In genomic region chr14:105064721-105065143, GRCh38 we compare ENCODE assay signal across 8 cellular contexts. TPM values are rescaled to one million over a fixed set of nuclear protein-coding genes. Genes with fewer than 3 reads are reported as not detected.
A peak's percentile ranks its signal among the peaks of the same experiment; 100 is the strongest.
DNase-seq lines count a peak whose midpoint lies in the region; ATAC-seq and TF ChIP-seq lines count a peak whose summit lies in the region.

No MANE protein-coding gene starts in this region.

- peaks cover 0 to 4% of the 10 kb centered on the region in 2 donors for H3K4me1 ChIP-seq in thoracic aorta (ENCODE audit: control insufficient read depth in 1 of 2, low read depth in 2 of 2)

- CTCF ChIA-PET in activated CD4-positive, alpha-beta memory T cell treated with anti-CD3 and anti-CD28 coated beads for 36 hours (lab: Charles Lee), result interaction anchor here (0.6 to 12.1 kb wide), 6 partner anchors 18 to 416 kb away, joined by 3 to 179 read pairs (median 4); no protein-coding TSS in a partner anchor

- intact Hi-C loops in activated CD4-positive, alpha-beta T cell treated with anti-CD3 and anti-CD28 coated beads, Interleukin-2, amount 10 ng/mL, durations not matched to agents 24 days and 14 days (cut with micrococcal nuclease), result loop anchor here (1.0 to 10.0 kb wide), 3 partner anchors 43 to 428 kb away; partner anchors contain the start of genes CDCA4 and TEDC1
- intact Hi-C loops in activated CD4-positive, alpha-beta memory T cell treated with anti-CD3 and anti-CD28 coated beads for 36 hours (cut with micrococcal nuclease), result loop anchor here (1.0 to 2.0 kb wide), 3 partner anchors 38 to 426 kb away; partner anchors contain the start of gene TEDC1

- POLR2A ChIA-PET in activated CD4-positive, alpha-beta memory T cell treated with anti-CD3 and anti-CD28 coated beads for 36 hours (lab: Charles Lee), result interaction anchor here (1.1 to 2.2 kb wide), 6 partner anchors 9 to 228 kb away, joined by 3 to 16 read pairs (median 8); partner anchors contain the start of gene CDCA4

- TF ChIP-seq CTCF in thoracic aorta (IDR thresholded peaks at IDR 0.05), result no peak

- H3K27ac ChIP-seq in thoracic aorta, result peak overlapping the region in 1 of 2 donors; percentile 23

- H3K36me3 ChIP-seq in thoracic aorta, result no peaks in the 10 kb centered on the region

- peak overlapping the region; percentile 92 for H3K4me3 Mint-ChIP-seq in activated CD4-positive, alpha-beta T cell treated with anti-CD3 and anti-CD28 coated beads, Interleukin-2, amount 10 ng/mL, durations not matched to agents 24 days and 14 days
- H3K4me3 Mint-ChIP-seq in activated CD4-positive, alpha-beta memory T cell treated with anti-CD3 and anti-CD28 coated beads for 36 hours, result peak overlapping the region; percentile 94

- H3K27me3 ChIP-seq in thoracic aorta (replicated peaks; ENCODE audit: insufficient read depth), result no peaks in the 10 kb centered on the region

- DNase-seq in activated CD4-positive, alpha-beta T cell treated with anti-CD3 and anti-CD28 coated beads, Interleukin-2, amount 10 ng/mL, durations not matched to agents 24 days and 14 days, result peak; percentile 74
- DNase-seq in activated CD4-positive, alpha-beta T cell treated with anti-CD3 and anti-CD28 coated beads, Interleukin-2, amount 50 U/mL, for 4 hours, result no peak
- peak; percentile 72 for DNase-seq in activated CD4-positive, alpha-beta memory T cell treated with anti-CD3 and anti-CD28 coated beads for 36 hours
- peak; percentile 32 for DNase-seq in iris pigment epithelial cell (ENCODE audit: low read depth)
- no peak for DNase-seq in thoracic aorta (ENCODE audit: low spot score)
- DNase-seq in NCI-H1417 treated with DMSO at 0.1 percent for 48 hours (lab: John Stamatoyannopoulos, UW), result no peak
- no peak for DNase-seq in 8988T
- DNase-seq in DMS 273 (lab: John Stamatoyannopoulos, UW; ENCODE audit: unreplicated experiment), result no peak

- H3K36me3 Mint-ChIP-seq in activated CD4-positive, alpha-beta T cell treated with anti-CD3 and anti-CD28 coated beads, Interleukin-2, amount 10 ng/mL, durations not matched to agents 24 days and 14 days (ENCODE audit: low read depth), result peaks cover 10% of the 10 kb centered on the region
- peaks cover 19% of the 10 kb centered on the region for H3K36me3 Mint-ChIP-seq in activated CD4-positive, alpha-beta memory T cell treated with anti-CD3 and anti-CD28 coated beads for 36 hours

- ATAC-seq in thoracic aorta (ENCODE audit: insufficient number of reproducible peaks, low FRiP score, low read depth), result no peak

- peak overlapping the region; percentile 90 for H3K27ac Mint-ChIP-seq in activated CD4-positive, alpha-beta T cell treated with anti-CD3 and anti-CD28 coated beads, Interleukin-2, amount 10 ng/mL, durations not matched to agents 24 days and 14 days
- peak overlapping the region; percentile 86 for H3K27ac Mint-ChIP-seq in activated CD4-positive, alpha-beta memory T cell treated with anti-CD3 and anti-CD28 coated beads for 36 hours

- peaks cover 59% of the 10 kb centered on the region for H3K4me1 Mint-ChIP-seq in activated CD4-positive, alpha-beta T cell treated with anti-CD3 and anti-CD28 coated beads, Interleukin-2, amount 10 ng/mL, durations not matched to agents 24 days and 14 days
- H3K4me1 Mint-ChIP-seq in activated CD4-positive, alpha-beta memory T cell treated with anti-CD3 and anti-CD28 coated beads for 36 hours (ENCODE audit: low read depth), result peaks cover 70% of the 10 kb centered on the region

- H3K9me3 Mint-ChIP-seq in activated CD4-positive, alpha-beta T cell treated with anti-CD3 and anti-CD28 coated beads, Interleukin-2, amount 10 ng/mL, durations not matched to agents 24 days and 14 days, result no peaks in the 10 kb centered on the region
- no peaks in the 10 kb centered on the region for H3K9me3 Mint-ChIP-seq in activated CD4-positive, alpha-beta memory T cell treated with anti-CD3 and anti-CD28 coated beads for 36 hours

- H3K4me3 ChIP-seq in thoracic aorta, result peak overlapping the region; percentile 59

- H3K9me3 ChIP-seq in thoracic aorta, result no peaks in the 10 kb centered on the region

- no peaks in the 10 kb centered on the region for H3K27me3 Mint-ChIP-seq in activated CD4-positive, alpha-beta T cell treated with anti-CD3 and anti-CD28 coated beads, Interleukin-2, amount 10 ng/mL, durations not matched to agents 24 days and 14 days
- H3K27me3 Mint-ChIP-seq in activated CD4-positive, alpha-beta memory T cell treated with anti-CD3 and anti-CD28 coated beads for 36 hours, result no peaks in the 10 kb centered on the region

RNA-seq across cellular contexts. Expression of gene GPR132, which starts 0.5 kb away (rescaled TPM):
- 25.8 and 31.5 TPM in 2 replicates for total RNA-seq in activated CD4-positive, alpha-beta T cell treated with anti-CD3 and anti-CD28 coated beads, Interleukin-2, amount 10 ng/mL, durations not matched to agents 24 days and 14 days
- total RNA-seq in activated CD4-positive, alpha-beta memory T cell treated with anti-CD3 and anti-CD28 coated beads for 36 hours, result 10 to 100 TPM; 33.4 to 34.2 TPM
- 10 to 100 TPM in 1 of 2 donors, 1 to 10 TPM in 1; 2.3 to 18.6 TPM for total RNA-seq in thoracic aorta

RNA-seq across cellular contexts. Expression of gene CDCA4, which starts 43.8 kb away (rescaled TPM):
- 64.6 and 66.3 TPM in 2 replicates for total RNA-seq in activated CD4-positive, alpha-beta T cell treated with anti-CD3 and anti-CD28 coated beads, Interleukin-2, amount 10 ng/mL, durations not matched to agents 24 days and 14 days
- 10 to 100 TPM; 63.4 to 69.1 TPM for total RNA-seq in activated CD4-positive, alpha-beta memory T cell treated with anti-CD3 and anti-CD28 coated beads for 36 hours
- total RNA-seq in thoracic aorta, result 1 to 10 TPM; 1.6 to 6.5 TPM

Comparison
In these comparisons a context has a peak if more than half of its experiments do, and no peak if none do; other contexts are left out.
1. DNase-seq: peak in activated CD4-positive, alpha-beta T cell treated with anti-CD3 and anti-CD28 coated beads, Interleukin-2, amount 10 ng/mL, durations not matched to agents 24 days and 14 days (single experiment), activated CD4-positive, alpha-beta memory T cell treated with anti-CD3 and anti-CD28 coated beads for 36 hours (single experiment) and iris pigment epithelial cell (single experiment); none in activated CD4-positive, alpha-beta T cell treated with anti-CD3 and anti-CD28 coated beads, Interleukin-2, amount 50 U/mL, for 4 hours (0 of 2), thoracic aorta (single experiment), NCI-H1417 treated with DMSO at 0.1 percent for 48 hours (single experiment), 8988T (single experiment) and DMS 273 (single experiment).